Comparison of ENCODE assay signal across 8 cellular contexts in the genomic region with DNA sequence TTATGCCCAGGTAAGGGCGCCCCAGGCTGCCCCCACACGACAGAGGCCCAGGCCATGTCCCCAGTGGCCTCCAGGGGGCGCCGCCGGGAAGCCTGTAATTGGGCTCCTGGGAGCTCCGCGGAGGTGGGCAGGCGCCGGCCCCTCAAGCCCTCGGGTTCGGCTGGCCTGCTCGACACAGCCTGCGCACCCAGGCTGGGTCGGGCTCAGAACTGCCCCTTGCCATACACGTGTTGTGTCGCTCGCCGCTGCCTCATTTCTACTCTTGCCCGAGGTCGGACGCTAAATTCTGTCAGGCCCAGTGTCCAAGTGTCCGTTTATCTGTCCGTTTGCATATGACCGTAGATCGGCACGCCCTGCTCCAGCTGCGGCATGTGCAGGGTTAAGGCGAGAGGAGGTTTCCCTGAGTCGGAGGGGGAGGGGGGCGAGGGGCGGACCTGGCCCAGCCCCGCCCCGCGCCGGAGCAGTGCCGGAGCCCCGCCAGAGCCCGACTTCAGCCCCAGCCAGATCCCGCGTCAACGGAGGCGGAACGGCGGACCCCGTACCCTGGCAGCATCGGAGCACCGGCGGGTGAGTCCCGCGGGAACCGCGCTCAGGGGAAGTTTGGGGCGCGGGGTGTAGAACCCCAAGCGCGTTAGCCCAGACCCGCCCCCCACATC. TPM values are rescaled to one million over a fixed set of nuclear protein-coding genes. Genes with fewer than 3 reads are reported as not detected.
DNase-seq lines count a peak whose midpoint lies in the region; ATAC-seq and TF ChIP-seq lines count a peak whose summit lies in the region.

A gene (plus strand): TSS at position 480 of the 656 bp plus-strand sequence. CDS start 1,172 bp downstream, outside the sequence.

- TF ChIP-seq POLR2A in adrenal gland (IDR thresholded peaks at IDR 0.05) (peak; percentile 73 to 93), heart left ventricle (IDR thresholded peaks at IDR 0.05) (peak in 1 of 2 donors; percentile 81)

- H3K36me3 ChIP-seq in adrenal gland (replicated peaks in 1 of 2) (peaks cover 0 to 27% of the 10 kb centered on the region in 2 donors), heart left ventricle (peaks cover 0 to 24% (median 19%) of the 10 kb centered on the region in 9 donors), tibial artery (peaks cover 8 to 23% (median 17%) of the 10 kb centered on the region in 3 donors)

- POLR2A ChIA-PET in T-cell (lab: Charles Lee): no interaction called here

- H3K4me1 ChIP-seq in adrenal gland (replicated peaks in 1 of 2) (peaks cover 44 to 54% of the 10 kb centered on the region in 2 donors), heart left ventricle (peaks cover 13 to 62% (median 51%) of the 10 kb centered on the region in 12 donors), tibial artery (peaks cover 0 to 51% (median 44%) of the 10 kb centered on the region in 4 donors)

- H3K27ac ChIP-seq in adrenal gland: peak within 1 kb of the TSS; percentile 49 to 93 (median 89)
- H3K27ac ChIP-seq in heart left ventricle: peak within 1 kb of the TSS; percentile 79 to 99 (median 96)
- H3K27ac ChIP-seq in tibial artery: peak within 1 kb of the TSS; percentile 91 to 97

- CTCF ChIA-PET in T-cell (lab: Charles Lee): interaction anchor here in 1 of 2 donors (0.6 to 1.6 kb wide), 7 partner anchors 51 to 278 kb away, joined by 3 to 7 read pairs (median 4); a partner anchor contains a TSS

- no peaks in the 10 kb centered on the region for H3K9me3 Mint-ChIP-seq in T-cell

- peaks cover 0 to 3% of the 10 kb centered on the region in 2 donors for H3K27me3 Mint-ChIP-seq in T-cell

- H3K4me3 Mint-ChIP-seq in T-cell: peak within 1 kb of the TSS; percentile 84 to 87 (median 86)

- DNase-seq in AG08395 (ENCODE audit: low spot score): peak; percentile 94
- peak; percentile 78 for DNase-seq in GM19238 (ENCODE audit: insufficient read length, low spot score)
- DNase-seq in LoVo (ENCODE audit: low spot score): peak; percentile 79
- peak; percentile 55 to 86 (median 77) for DNase-seq in T-cell
- peak; percentile 91 to 97 (median 95) for DNase-seq in adrenal gland
- DNase-seq in heart left ventricle: peak; percentile 92 to 94 (median 93)
- peak; percentile 41 for DNase-seq in pons (ENCODE audit: low spot score)
- DNase-seq in tibial artery: peak; percentile 81 to 91

- peak within 1 kb of the TSS; percentile 71 to 72 for H3K27ac Mint-ChIP-seq in T-cell

- intact Hi-C loops in adrenal gland (cut with DNase I): loop anchor here (5.0 kb wide), 1 partner anchor 106 kb away; a partner anchor contains a TSS
- intact Hi-C loops in heart left ventricle (cut with DNase I): loop anchor here (1.0 to 10.0 kb wide), 15 partner anchors 36 to 278 kb away; a partner anchor contains a TSS
- intact Hi-C loops in tibial artery (cut with DNase I; ENCODE audit: low total_unique reads): loop anchor here (5.0 to 10.0 kb wide), 3 partner anchors 106 to 281 kb away; a partner anchor contains a TSS

- 0 to 17% (median 1%) methylated on average over 2 to 57 of the region's 57 CpGs for WGBS in adrenal gland, 4 donors
- WGBS in heart left ventricle, 4 donors: 0 to 1% (median 1%) methylated on average over 49 to 57 of the region's 57 CpGs

- ATAC-seq in T-cell (replicated peaks in 1 of 4) (peak; percentile 84 to 89 (median 84)), heart left ventricle (peak; percentile 83 to 91 (median 88))

- H3K4me3 ChIP-seq in adrenal gland (peak within 1 kb of the TSS; percentile 54 to 87 (median 61)), heart left ventricle (peak within 1 kb of the TSS; percentile 47 to 98 (median 92)), tibial artery (peak within 1 kb of the TSS; percentile 85 to 88)

- H3K36me3 Mint-ChIP-seq in T-cell: no peaks in the 10 kb centered on the region

- TF ChIP-seq CTCF in adrenal gland (IDR thresholded peaks at IDR 0.05) (peak; percentile 84 to 96 (median 94)), heart left ventricle (IDR thresholded peaks at IDR 0.05) (peak; percentile 95 to 98 (median 96)), tibial artery (IDR thresholded peaks at IDR 0.05) (peak; percentile 93 to 97)

- peaks cover 24 to 31% (median 24%) of the 10 kb centered on the region in 3 donors for H3K4me1 Mint-ChIP-seq in T-cell

- H3K9me3 ChIP-seq in adrenal gland (replicated peaks in 1 of 3) (no peaks in the 10 kb centered on the region), heart left ventricle (no peaks in the 10 kb centered on the region), tibial artery (no peaks in the 10 kb centered on the region)

- H3K27me3 ChIP-seq in adrenal gland (no peaks in the 10 kb centered on the region), heart left ventricle (no peaks in the 10 kb centered on the region), tibial artery (no peaks in the 10 kb centered on the region)

RNA-seq across cellular contexts. Expression of the gene that starts here (rescaled TPM):
- 1 to 10 TPM; 2.0 to 7.3 (median 4.7) TPM for total RNA-seq in T-cell
- 100 to 1,000 TPM; 195 to 501 (median 247) TPM for total RNA-seq in adrenal gland
- 100 to 1,000 TPM; 127 to 226 (median 171) TPM for polyA plus RNA-seq in adrenal gland
- total RNA-seq in heart left ventricle: 100 to 1,000 TPM in 7 of 9 donors, 10 to 100 TPM in 2; 96.9 to 138 (median 112) TPM
- polyA plus RNA-seq in heart left ventricle: 100 to 1,000 TPM in 1 of 2 donors, 10 to 100 TPM in 1; 66.3 to 134 TPM

Comparison
In these comparisons a context has a peak if more than half of its experiments do, and no peak if none do; other contexts are left out.
1. Peak in every context shown above with its lines: DNase-seq, ATAC-seq, H3K4me3 ChIP-seq and H3K27ac ChIP-seq.
2. RNA of the gene that starts here (total RNA-seq): 195 to 501 TPM in adrenal gland and 96.9 to 138 TPM in heart left ventricle; 2.0 to 7.3 TPM in T-cell; every median in the first group is over 10 times any median in the second.
3. DNase-seq: peak in every context shown above with its lines; median percentile 95 in adrenal gland; 94 in AG08395; 93 in heart left ventricle; 86 in tibial artery; 79 in LoVo; 78 in GM19238; 77 in T-cell; 41 in pons.